17 cellular contexts compared by ENCODE assay signal in the genomic region with DNA sequence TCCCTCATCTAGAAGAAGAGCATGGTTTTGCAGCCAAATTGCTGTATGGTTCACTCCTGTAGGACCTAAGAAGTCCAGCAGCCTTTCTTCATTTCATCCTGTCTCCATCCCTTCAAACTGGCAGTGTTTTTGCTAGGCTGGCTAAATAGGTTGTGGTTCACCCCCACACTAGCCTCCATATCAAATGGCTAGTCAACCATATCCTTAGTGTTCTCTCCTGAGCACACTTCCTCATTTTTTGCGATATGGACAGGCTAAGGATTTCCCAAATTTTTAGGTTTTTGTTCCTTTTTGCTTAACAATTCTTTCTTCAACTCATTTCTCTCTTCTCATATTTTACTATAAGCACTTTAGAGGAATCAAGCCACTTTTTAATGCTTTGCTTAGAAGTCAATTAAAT.
"Had no signal": no experiment of that assay in that cellular context is flagged by ENCODE, and none has a peak within 500 bp of the region (broad histone marks: within the 10 kb centered on the region; RNA-seq: fewer than 3 reads in every experiment).

No MANE protein-coding gene starts in this region.

- H3K4me3 Mint-ChIP-seq: activated CD4-positive, alpha-beta T cell treated with anti-CD3 and anti-CD28 coated beads, Interleukin-2, amount 10 ng/mL, durations not matched to agents 24 days and 14 days; activated CD8-positive, alpha-beta T cell treated with anti-CD3 and anti-CD28 coated beads for 36 hours; activated naive CD8-positive, alpha-beta T cell treated with anti-CD3 and anti-CD28 coated beads, Interleukin-2, amount 50 U/mL, for 24 hours; activated T-helper 1 cell treated with anti-CD3 and anti-CD28 coated beads, Interleukin-12 subunit alpha, Interleukin-12 subunit beta, Interleukin-2, Interleukin-4 antibody, amounts not matched to agents 30 ng/mL and 10 ng/mL and 1 ng/mL, durations not matched to agents 14 hours and 24 hours and 36 hours; immature natural killer cell; nephron progenitor cell; stimulated activated memory B cell treated with anti-CD40 and anti-IgM and Interleukin-4, amounts not matched to agents 10 μg/mL and 1 μg/mL and 100 μg/mL, for 72 hours had no signal

- H3K27ac Mint-ChIP-seq: activated CD4-positive, alpha-beta T cell treated with anti-CD3 and anti-CD28 coated beads, Interleukin-2, amount 10 ng/mL, durations not matched to agents 24 days and 14 days; activated CD8-positive, alpha-beta T cell treated with anti-CD3 and anti-CD28 coated beads for 36 hours; activated naive CD8-positive, alpha-beta T cell treated with anti-CD3 and anti-CD28 coated beads, Interleukin-2, amount 50 U/mL, for 24 hours; activated T-helper 1 cell treated with anti-CD3 and anti-CD28 coated beads, Interleukin-12 subunit alpha, Interleukin-12 subunit beta, Interleukin-2, Interleukin-4 antibody, amounts not matched to agents 30 ng/mL and 10 ng/mL and 1 ng/mL, durations not matched to agents 14 hours and 24 hours and 36 hours; immature natural killer cell; nephron progenitor cell; stimulated activated memory B cell treated with anti-CD40 and anti-IgM and Interleukin-4, amounts not matched to agents 10 μg/mL and 1 μg/mL and 100 μg/mL, for 72 hours had no signal

- ATAC-seq: activated CD8-positive, alpha-beta T cell treated with anti-CD3 and anti-CD28 coated beads for 36 hours; activated naive CD8-positive, alpha-beta T cell treated with anti-CD3 and anti-CD28 coated beads, Interleukin-2, amount 50 U/mL, for 24 hours; foreskin keratinocyte; sciatic nerve; stimulated activated memory B cell treated with anti-CD40 and anti-IgM and Interleukin-4, amounts not matched to agents 10 μg/mL and 1 μg/mL and 100 μg/mL, for 72 hours had no signal

- H3K36me3 Mint-ChIP-seq: immature natural killer cell; stimulated activated memory B cell treated with anti-CD40 and anti-IgM and Interleukin-4, amounts not matched to agents 10 μg/mL and 1 μg/mL and 100 μg/mL, for 72 hours had no signal

- DNase-seq: activated CD4-positive, alpha-beta T cell treated with anti-CD3 and anti-CD28 coated beads, Interleukin-2, amount 10 ng/mL, durations not matched to agents 24 days and 14 days; activated CD4-positive, CD25-positive, alpha-beta regulatory T cell; activated CD8-positive, alpha-beta T cell treated with anti-CD3 and anti-CD28 coated beads for 36 hours; activated gamma-delta T cell; activated naive CD4-positive, alpha-beta T cell treated with anti-CD3 and anti-CD28 coated beads, Interleukin-2, amount 50 U/mL, for 16 hours; activated naive CD8-positive, alpha-beta T cell treated with anti-CD3 and anti-CD28 coated beads, Interleukin-2, amount 50 U/mL, for 24 hours; erythroblast; foreskin keratinocyte; glutamatergic neuron; immature natural killer cell; nephron progenitor cell; stimulated activated CD4-positive, alpha-beta T cell treated with anti-CD3 and anti-CD28 coated beads, Interleukin-15, amount 100 ng/mL, for 24 hours; T-helper 9 cell; transverse colon had no signal

- H3K9me3 Mint-ChIP-seq: activated CD4-positive, alpha-beta T cell treated with anti-CD3 and anti-CD28 coated beads, Interleukin-2, amount 10 ng/mL, durations not matched to agents 24 days and 14 days; activated CD8-positive, alpha-beta T cell treated with anti-CD3 and anti-CD28 coated beads for 36 hours; activated naive CD8-positive, alpha-beta T cell treated with anti-CD3 and anti-CD28 coated beads, Interleukin-2, amount 50 U/mL, for 24 hours; activated T-helper 1 cell treated with anti-CD3 and anti-CD28 coated beads, Interleukin-12 subunit alpha, Interleukin-12 subunit beta, Interleukin-2, Interleukin-4 antibody, amounts not matched to agents 30 ng/mL and 10 ng/mL and 1 ng/mL, durations not matched to agents 14 hours and 24 hours and 36 hours; nephron progenitor cell; stimulated activated memory B cell treated with anti-CD40 and anti-IgM and Interleukin-4, amounts not matched to agents 10 μg/mL and 1 μg/mL and 100 μg/mL, for 72 hours had no signal
